Comparison of ENCODE assay signal across 1 cellular context in genomic region chr3:192847918-192848317, GRCh38.
A peak's percentile ranks its signal among the peaks of the same experiment; 100 is the strongest.
TF ChIP-seq lines count a peak whose summit lies in the region.

No MANE protein-coding gene starts in this region.

TF ChIP-seq in HEK293, 187 proteins besides CTCF, POLR2A, EP300 and RAD21 (continued from another document):
- TF ChIP-seq ZBTB26 (tag by site-specific recombination; optimal IDR thresholded peaks at IDR 0.05) (no peak), SP3 (tag by site-specific recombination; IDR thresholded peaks at IDR 0.05) (no peak), ZNF16 (tag by site-specific recombination; IDR thresholded peaks at IDR 0.05; ENCODE audit: low read depth) (no peak), ZNF366 (tag by site-specific recombination; conservative IDR thresholded peaks at IDR 0.05) (no peak), ZFHX2 (tag by site-specific recombination; conservative IDR thresholded peaks at IDR 0.05) (0 out of 2 replicates have a peak, but pooled peaks have one; percentile 31)
